Comparison of ENCODE assay signal across 32 cellular contexts in genomic region chr2:215476424-215476823, GRCh38. TPM values are rescaled to one million over a fixed set of nuclear protein-coding genes. Genes with fewer than 3 reads are reported as not detected.
DNase-seq lines count a peak whose midpoint lies in the region; ATAC-seq and TF ChIP-seq lines count a peak whose summit lies in the region.
"Had no signal": no experiment of that assay in that cellular context is flagged by ENCODE, and none has a peak within 500 bp of the region (broad histone marks: within the 10 kb centered on the region; RNA-seq: fewer than 3 reads in every experiment).

No MANE protein-coding gene starts in this region.

- no peak overlapping the region for H3K27ac Mint-ChIP-seq in stimulated activated memory B cell treated with anti-CD40 and anti-IgM and Interleukin-4, amounts not matched to agents 10 μg/mL and 1 μg/mL and 100 μg/mL, for 72 hours
- H3K27ac Mint-ChIP-seq: activated CD4-positive, alpha-beta memory T cell treated with anti-CD3 and anti-CD28 coated beads for 36 hours; GM23338; stimulated activated naive CD8-positive, alpha-beta T cell treated with anti-CD3 and anti-CD28 coated beads, Interleukin-15, Interleukin-2, amounts not matched to agents 100 ng/mL and 50 ng/mL, for 24 hours had no signal

- DNase-seq in ELR (ENCODE audit: low read depth) (peak; percentile 44), hepatic stellate cell (ENCODE audit: low spot score) (peak; percentile 22)
- no peak for DNase-seq in stimulated activated naive CD8-positive, alpha-beta T cell treated with anti-CD3 and anti-CD28 coated beads, Interleukin-15, Interleukin-2, amounts not matched to agents 100 U/mL and 50 U/mL, for 24 hours
- DNase-seq: activated CD4-positive, alpha-beta memory T cell treated with anti-CD3 and anti-CD28 coated beads for 36 hours; activated CD4-positive, alpha-beta T cell treated with anti-CD3 and anti-CD28 coated beads for 1 hour; activated naive CD4-positive, alpha-beta T cell; C1 segment of cervical spinal cord; Calu3; DMS79; hippocampal formation; KBM-7; left colon; MG63; NCI-H1105 treated with DMSO at 0.1 percent for 48 hours; NCI-H2029; NCI-H69; PC-3; retina; stimulated activated CD4-positive, alpha-beta T cell treated with anti-CD3 and anti-CD28 coated beads, Interleukin-1b, Interleukin-23, amount 100 ng/mL, for 48 hours; uterus had no signal

- H3K4me2 ChIP-seq in skeletal muscle satellite cell (ENCODE audit: low read length) = peak overlapping the region; percentile 54
- H3K4me2 ChIP-seq: GM23338 had no signal

- no peak overlapping the region for H3K4me3 Mint-ChIP-seq in stimulated activated memory B cell treated with anti-CD40 and anti-IgM and Interleukin-4, amounts not matched to agents 10 μg/mL and 1 μg/mL and 100 μg/mL, for 72 hours
- H3K4me3 Mint-ChIP-seq: activated CD4-positive, alpha-beta memory T cell treated with anti-CD3 and anti-CD28 coated beads for 36 hours; central memory CD8-positive, alpha-beta T cell; GM23338; stimulated activated naive CD8-positive, alpha-beta T cell treated with anti-CD3 and anti-CD28 coated beads, Interleukin-15, Interleukin-2, amounts not matched to agents 100 ng/mL and 50 ng/mL, for 24 hours had no signal

- no peaks in the 10 kb centered on the region for H3K9me3 ChIP-seq in skeletal muscle satellite cell (replicated peaks; ENCODE audit: low read length)
- H3K9me3 ChIP-seq: esophagus muscularis mucosa, gastroesophageal sphincter, MG63, thoracic aorta, uterus had no signal

- peak overlapping the region; percentile 24 for H3K9ac ChIP-seq in skeletal muscle satellite cell (ENCODE audit: low read depth, low read length)
- H3K9ac ChIP-seq: parathyroid adenoma had no signal

- H3K36me3 Mint-ChIP-seq in stimulated activated memory B cell treated with anti-CD40 and anti-IgM and Interleukin-4, amounts not matched to agents 10 μg/mL and 1 μg/mL and 100 μg/mL, for 72 hours = no peaks in the 10 kb centered on the region
- H3K36me3 Mint-ChIP-seq: activated CD4-positive, alpha-beta memory T cell treated with anti-CD3 and anti-CD28 coated beads for 36 hours had no signal

- no peaks in the 10 kb centered on the region for H3K4me1 Mint-ChIP-seq in stimulated activated memory B cell treated with anti-CD40 and anti-IgM and Interleukin-4, amounts not matched to agents 10 μg/mL and 1 μg/mL and 100 μg/mL, for 72 hours
- H3K4me1 Mint-ChIP-seq: central memory CD8-positive, alpha-beta T cell had no signal

- no peaks in the 10 kb centered on the region for H3K36me3 ChIP-seq in skeletal muscle satellite cell (ENCODE audit: insufficient read depth, low read length)
- H3K36me3 ChIP-seq: esophagus muscularis mucosa, gastroesophageal sphincter, MG63, thoracic aorta, uterus had no signal

- ATAC-seq in SK-N-SH treated with all-trans-retinoic acid at 6 μM for 48 hours (peak; percentile 65), HG03095 (IDR thresholded peaks at IDR 0.05; ENCODE audit: unreplicated experiment) (no peak)
- no peak for ATAC-seq in stimulated activated memory B cell treated with anti-CD40 and anti-IgM and Interleukin-4, amounts not matched to agents 10 μg/mL and 1 μg/mL and 100 μg/mL, for 72 hours
- no peak for ATAC-seq in stimulated activated naive CD8-positive, alpha-beta T cell treated with anti-CD3 and anti-CD28 coated beads, Interleukin-15, Interleukin-2, amounts not matched to agents 100 U/mL and 50 U/mL, for 24 hours
- ATAC-seq: gastroesophageal sphincter, GM23338, left colon, PC-3, Right ventricle myocardium inferior had no signal

- H3K9me3 Mint-ChIP-seq in stimulated activated memory B cell treated with anti-CD40 and anti-IgM and Interleukin-4, amounts not matched to agents 10 μg/mL and 1 μg/mL and 100 μg/mL, for 72 hours = no peaks in the 10 kb centered on the region
- H3K9me3 Mint-ChIP-seq: activated CD4-positive, alpha-beta memory T cell treated with anti-CD3 and anti-CD28 coated beads for 36 hours; central memory CD8-positive, alpha-beta T cell; GM23338; stimulated activated naive CD8-positive, alpha-beta T cell treated with anti-CD3 and anti-CD28 coated beads, Interleukin-15, Interleukin-2, amounts not matched to agents 100 ng/mL and 50 ng/mL, for 24 hours had no signal

- H3K27me3 Mint-ChIP-seq in stimulated activated memory B cell treated with anti-CD40 and anti-IgM and Interleukin-4, amounts not matched to agents 10 μg/mL and 1 μg/mL and 100 μg/mL, for 72 hours = peaks cover 19% of the 10 kb centered on the region

- peaks cover 14% of the 10 kb centered on the region for H3K4me1 ChIP-seq in skeletal muscle satellite cell (ENCODE audit: control insufficient read depth, insufficient read depth, low read length)
- H3K4me1 ChIP-seq: esophagus muscularis mucosa, gastroesophageal sphincter, parathyroid adenoma, uterus had no signal

- H3K27me3 ChIP-seq in skeletal muscle satellite cell (ENCODE audit: control insufficient read depth, insufficient read depth, low read length) = no peaks in the 10 kb centered on the region
- H3K27me3 ChIP-seq: esophagus muscularis mucosa, gastroesophageal sphincter, MG63, uterus had no signal

- no peak overlapping the region for H3K4me3 ChIP-seq in skeletal muscle satellite cell (ENCODE audit: low read length)
- H3K4me3 ChIP-seq: esophagus muscularis mucosa, gastroesophageal sphincter, GM23338, MG63, thoracic aorta, uterus had no signal

TF ChIP-seq in SK-N-SH treated with all-trans-retinoic acid at 6 μM for 48 hours, 23 proteins besides CTCF, POLR2A, EP300 and RAD21:
- TF ChIP-seq SNAI2 (CRISPR knock-in tag; IDR thresholded peaks at IDR 0.05) (no peak), ISL1 (CRISPR knock-in tag; IDR thresholded peaks at IDR 0.05) (peak; percentile 33; the same call in 1 of the 2 replicates)
TF ChIP-seq in SK-N-SH treated with all-trans-retinoic acid at 6 μM for 48 hours: peak in this region for 1.

RNA-seq across cellular contexts. Expression of gene FN1, which starts 40.6 kb away (rescaled TPM):
- 9,411 and 9,536 TPM in 2 replicates for total RNA-seq in skeletal muscle satellite cell (2012; rRNA removed)
